ENCODE assay signal across 14 cellular contexts in genomic region chr3:55297706-55298105, GRCh38.
"Had no signal": no experiment of that assay in that cellular context is flagged by ENCODE, and none has a peak within 500 bp of the region (broad histone marks: within the 10 kb centered on the region; RNA-seq: fewer than 3 reads in every experiment).

No MANE protein-coding gene starts in this region.

- H3K36me3 ChIP-seq: neutrophil, pancreas, right lobe of liver had no signal

- H3K27ac ChIP-seq: coronary artery, neutrophil, pancreas, right lobe of liver, testis had no signal

- H3K4me3 ChIP-seq: coronary artery, lung, pancreas, right lobe of liver, testis had no signal

- H3K9me3 ChIP-seq: neutrophil, pancreas, right lobe of liver, testis had no signal

- DNase-seq: activated CD4-positive, alpha-beta T cell treated with anti-CD3 and anti-CD28 coated beads, Interleukin-2, amount 10 ng/mL, durations not matched to agents 7 days and 5 days; activated CD8-positive, alpha-beta T cell treated with anti-CD3 and anti-CD28 coated beads, Interleukin-2, amount 10 ng/mL, durations not matched to agents 7 days and 5 days; activated naive CD4-positive, alpha-beta T cell treated with Interleukin-2 at 50 U/mL for 16 hours; activated T-cell treated with anti-CD3 and anti-CD28 coated beads, Interleukin-2, amount 50 U/mL, for 24 hours; anterior cingulate cortex; central memory CD4-positive, alpha-beta T cell; kidney; pancreas; right lobe of liver; stimulated activated CD4-positive, alpha-beta T cell treated with anti-CD3 and anti-CD28 coated beads, Interleukin-4, amount 100 ng/mL, for 4 hours had no signal

- H3K27me3 ChIP-seq: neutrophil, pancreas, right lobe of liver, testis had no signal

- H3K4me1 ChIP-seq: pancreas, right lobe of liver, testis had no signal
